ENCODE assay signal across 1 cellular context in the genomic region with DNA sequence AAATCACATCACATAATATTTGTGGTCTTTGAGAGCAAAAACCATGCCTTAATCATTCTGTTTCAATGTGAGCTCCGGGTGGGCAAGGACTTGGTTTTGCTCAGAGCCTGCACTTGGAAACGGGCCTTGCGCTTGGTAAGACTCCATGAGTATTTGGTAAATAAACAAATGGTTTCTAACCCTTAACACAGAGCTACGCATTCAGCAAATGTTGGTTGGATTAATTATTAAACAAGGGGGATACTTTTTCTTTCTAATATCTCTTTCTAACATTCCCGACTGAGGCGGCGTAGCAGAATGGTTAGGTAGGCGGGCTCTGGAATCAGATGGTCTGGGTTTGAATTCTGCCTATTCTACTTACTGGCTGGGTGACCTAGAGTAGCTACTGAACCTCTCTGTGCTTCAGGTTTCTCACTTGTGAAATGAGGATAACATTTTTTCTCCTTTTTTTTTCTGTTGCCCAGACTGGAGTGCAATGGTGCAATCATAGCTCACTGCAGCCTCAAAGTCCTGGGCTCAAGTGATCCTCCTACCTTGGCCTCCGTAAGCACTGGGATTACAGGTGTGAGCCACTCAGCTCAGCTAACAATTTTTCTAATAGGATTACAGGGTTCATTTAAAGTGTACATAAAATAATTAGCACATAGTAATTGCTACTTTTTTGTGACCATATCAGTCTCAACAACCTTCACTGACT.
A peak's percentile ranks its signal among the peaks of the same experiment; 100 is the strongest.
TF ChIP-seq lines count a peak whose summit lies in the region.

No MANE protein-coding gene starts in this region.

TF ChIP-seq in A549, 52 proteins besides CTCF, POLR2A, EP300 and RAD21:
- TF ChIP-seq, protein P1, sequence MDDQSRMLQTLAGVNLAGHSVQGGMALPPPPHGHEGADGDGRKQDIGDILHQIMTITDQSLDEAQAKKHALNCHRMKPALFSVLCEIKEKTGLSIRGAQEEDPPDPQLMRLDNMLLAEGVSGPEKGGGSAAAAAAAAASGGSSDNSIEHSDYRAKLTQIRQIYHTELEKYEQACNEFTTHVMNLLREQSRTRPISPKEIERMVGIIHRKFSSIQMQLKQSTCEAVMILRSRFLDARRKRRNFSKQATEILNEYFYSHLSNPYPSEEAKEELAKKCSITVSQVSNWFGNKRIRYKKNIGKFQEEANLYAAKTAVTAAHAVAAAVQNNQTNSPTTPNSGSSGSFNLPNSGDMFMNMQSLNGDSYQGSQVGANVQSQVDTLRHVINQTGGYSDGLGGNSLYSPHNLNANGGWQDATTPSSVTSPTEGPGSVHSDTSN (IDR thresholded peaks at IDR 0.05): no peak
- TF ChIP-seq RCOR1 (IDR thresholded peaks at IDR 0.05; ENCODE audit: low read depth, low read length): no peak
- no peak for TF ChIP-seq FOSB (CRISPR knock-in tag; IDR thresholded peaks at IDR 0.05)
- no peak for TF ChIP-seq SMC3 (IDR thresholded peaks at IDR 0.05)
- TF ChIP-seq CEBPB (IDR thresholded peaks at IDR 0.05): no peak
- no peak for TF ChIP-seq TFCP2L1 (CRISPR knock-in tag; IDR thresholded peaks at IDR 0.05)
- TF ChIP-seq ZFP36 (IDR thresholded peaks at IDR 0.05; ENCODE audit: borderline replicate concordance, partially characterized antibody): peak; percentile 6
